ENCODE assay signal across 15 cellular contexts in the genomic region with DNA sequence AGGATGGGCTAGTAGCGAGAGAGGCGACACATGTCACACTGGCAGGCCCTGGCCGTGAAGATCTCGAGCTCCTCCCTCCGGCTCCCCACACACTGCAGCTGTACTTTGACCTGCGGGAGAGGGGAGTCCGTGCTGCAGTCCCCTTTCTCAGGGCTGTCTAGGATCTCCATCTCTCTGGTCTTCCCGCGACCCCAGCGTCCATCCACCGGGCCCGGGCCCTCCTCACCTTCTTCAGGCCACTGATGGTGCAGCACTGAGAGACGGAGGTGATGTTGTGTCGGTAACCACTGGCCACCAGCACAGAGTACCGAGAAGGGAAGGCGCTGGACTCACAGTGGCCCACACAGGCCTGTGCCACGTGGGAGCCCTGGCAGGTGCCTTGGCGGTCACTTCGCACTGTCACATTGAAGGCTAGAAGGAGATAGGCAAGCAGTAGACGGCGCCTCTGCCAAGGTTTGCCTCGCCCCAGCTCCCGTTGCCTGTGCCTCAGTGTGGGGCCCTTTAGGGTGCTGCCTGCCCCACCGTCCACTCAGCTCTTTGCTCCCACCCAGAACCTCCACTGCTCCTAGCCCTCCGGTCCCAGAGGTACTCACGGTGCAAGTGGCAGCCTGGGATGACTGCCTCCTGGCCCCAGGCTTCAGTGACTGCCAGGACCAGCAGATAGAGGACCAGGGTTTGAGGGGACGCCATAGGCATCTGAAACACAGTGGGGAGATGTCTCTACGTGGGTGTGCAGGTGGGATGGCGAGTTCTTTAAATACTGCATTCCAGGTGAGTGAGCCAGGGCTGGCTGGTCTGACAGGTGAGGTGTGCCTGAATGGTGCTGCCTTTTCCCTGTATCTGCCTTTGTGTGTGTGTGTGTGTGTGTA. TPM values are rescaled to one million over a fixed set of nuclear protein-coding genes. Genes with fewer than 3 reads are reported as not detected.
A peak's percentile ranks its signal among the peaks of the same experiment; 100 is the strongest.
DNase-seq lines count a peak whose midpoint lies in the region; ATAC-seq and TF ChIP-seq lines count a peak whose summit lies in the region.
"Had no signal": no experiment of that assay in that cellular context is flagged by ENCODE, and none has a peak within 500 bp of the region (broad histone marks: within the 10 kb centered on the region; RNA-seq: fewer than 3 reads in every experiment).

No MANE protein-coding gene starts in this region.

- H2BK5ac ChIP-seq in trophoblast cell (ENCODE audit: low read depth, low read length, poor library complexity), result no peak overlapping the region

- H3K9ac ChIP-seq in trophoblast cell (ENCODE audit: low read length), result peak overlapping the region; percentile 22

- no peaks in the 10 kb centered on the region for H3K27me3 ChIP-seq in right cardiac atrium (ENCODE audit: control insufficient read depth, insufficient read depth)
- no peaks in the 10 kb centered on the region for H3K27me3 ChIP-seq in trophoblast cell (ENCODE audit: insufficient read depth, low read length)
- H3K27me3 ChIP-seq: testis had no signal

- no peaks in the 10 kb centered on the region for H3K79me1 ChIP-seq in trophoblast cell (ENCODE audit: low read length)

- DNase-seq in SW480 (ENCODE audit: low spot score) (peak; percentile 20), right cardiac atrium (no peak), trophoblast cell (peak in 1 of 2 donors; percentile 3), NCI-H1048 (lab: John Stamatoyannopoulos, UW) (no peak), nucleus accumbens (lab: John Stamatoyannopoulos, UW) (no peak)
- DNase-seq: activated CD8-positive, alpha-beta T cell treated with anti-CD3 and anti-CD28 coated beads for 36 hours; activated T-cell treated with anti-CD3 and anti-CD28 coated beads, Interleukin-2, amount 50 U/mL, for 72 hours; stimulated activated CD8-positive, alpha-beta memory T cell treated with anti-CD3 and anti-CD28 coated beads, Interleukin-4, amount 100 ng/mL, for 48 hours; testis had no signal

- H4K91ac ChIP-seq in trophoblast cell (ENCODE audit: low read depth, low read length), result no peak overlapping the region

- WGBS in right cardiac atrium, result 81% methylated on average over 29 of the region's 29 CpGs
- WGBS in trophoblast cell (ENCODE audit: extremely low coverage, insufficient coverage, insufficient read length), result no CpG with 5 or more reads among the region's 29 CpGs

- no peaks in the 10 kb centered on the region for H3K4me1 ChIP-seq in HEK293 (ENCODE audit: control insufficient read depth, insufficient read depth, low read length)
- no peaks in the 10 kb centered on the region for H3K4me1 ChIP-seq in right cardiac atrium (ENCODE audit: control insufficient read depth, insufficient read depth, low read length)
- H3K4me1 ChIP-seq in trophoblast cell (ENCODE audit: control insufficient read depth in 1 of 2, insufficient read depth in 2 of 2, low read length in 2 of 2), result peaks cover 0 to 7% of the 10 kb centered on the region in 2 experiments
- H3K4me1 ChIP-seq: testis had no signal

- no peak overlapping the region for H2AFZ ChIP-seq in trophoblast cell (ENCODE audit: insufficient read depth, low read length, poor library complexity)

- POLR2A ChIA-PET in HEK293 (lab: Yijun Ruan, JAX), result interaction anchor here (0.5 to 1.5 kb wide), 4 partner anchors 9 to 628 kb away, joined by 3 to 5 read pairs (median 3); no protein-coding TSS in a partner anchor

- no peak overlapping the region for H3K18ac ChIP-seq in trophoblast cell (ENCODE audit: low read length)

- H4K8ac ChIP-seq in trophoblast cell (ENCODE audit: low read depth, low read length), result no peak overlapping the region

- intact Hi-C loops in right cardiac atrium (cut with DNase I), result no loop called here

- ATAC-seq in right cardiac atrium, result peak; percentile 17 to 27
- no peak for ATAC-seq in GM21390 (IDR thresholded peaks at IDR 0.05; ENCODE audit: unreplicated experiment)
- ATAC-seq: activated CD8-positive, alpha-beta T cell treated with anti-CD3 and anti-CD28 coated beads for 36 hours; activated T-cell treated with anti-CD3 and anti-CD28 coated beads, Interleukin-2, amount 50 U/mL, for 72 hours had no signal

- H3K4ac ChIP-seq in trophoblast cell (ENCODE audit: low read depth, low read length), result no peak overlapping the region

- no peaks in the 10 kb centered on the region for H3K79me2 ChIP-seq in trophoblast cell (ENCODE audit: control insufficient read depth, insufficient read depth, low read length, poor library complexity)

- no peak overlapping the region for H2BK12ac ChIP-seq in trophoblast cell (ENCODE audit: low read length)

- H3K14ac ChIP-seq in trophoblast cell (ENCODE audit: low read length), result no peak overlapping the region

- H4K12ac ChIP-seq in trophoblast cell (ENCODE audit: low read depth, low read length), result no peak overlapping the region

- H3K4me2 ChIP-seq in trophoblast cell (ENCODE audit: low read length), result no peak overlapping the region

- H3K4me3 ChIP-seq in HEK293 (ENCODE audit: low read depth, low read length), result no peak overlapping the region
- H3K4me3 ChIP-seq in right cardiac atrium (ENCODE audit: low read length), result no peak overlapping the region
- no peak overlapping the region for H3K4me3 ChIP-seq in trophoblast cell (ENCODE audit: low read depth, low read length)
- H3K4me3 ChIP-seq: testis had no signal

- no peak for TF ChIP-seq CTCF in HEK293 (tag by site-specific recombination; IDR thresholded peaks at IDR 0.05)

- no peak overlapping the region for H3K23ac ChIP-seq in trophoblast cell (ENCODE audit: low read length)

- H2AK5ac ChIP-seq in trophoblast cell (ENCODE audit: low read length), result no peak overlapping the region

- H3K27ac ChIP-seq in HEK293 (ENCODE audit: extremely low read depth, low read depth, low read length) (no peak overlapping the region), right cardiac atrium (ENCODE audit: low read length) (no peak overlapping the region), trophoblast cell (ENCODE audit: low read depth, low read length) (no peak overlapping the region)
- H3K27ac ChIP-seq: testis had no signal

- CTCF ChIA-PET in HEK293 (lab: Yijun Ruan, JAX), result interaction anchor here (0.6 to 1.1 kb wide), 5 partner anchors 9 to 61 kb away, joined by 3 to 5 read pairs (median 3); no protein-coding TSS in a partner anchor

- H3K9me3 ChIP-seq in HEK293 (ENCODE audit: control insufficient read depth, insufficient read depth, low read depth, low read length), result no peaks in the 10 kb centered on the region
- H3K9me3 ChIP-seq in right cardiac atrium (ENCODE audit: control insufficient read depth, low read length), result no peaks in the 10 kb centered on the region
- peaks cover 2% of the 10 kb centered on the region for H3K9me3 ChIP-seq in trophoblast cell (ENCODE audit: insufficient read depth, low read depth, low read length)
- H3K9me3 ChIP-seq: testis had no signal

- H3K36me3 ChIP-seq in HEK293 (ENCODE audit: control insufficient read depth in 2 of 2, insufficient read depth in 1 of 2, low read length in 2 of 2) (peaks cover 0 to 50% of the 10 kb centered on the region in 2 experiments; a peak in 1 of 3 replicates), trophoblast cell (ENCODE audit: control insufficient read depth in 1 of 2, insufficient read depth in 2 of 2, low read length in 2 of 2) (peaks cover 18 to 27% of the 10 kb centered on the region in 2 experiments)

- H2BK120ac ChIP-seq in trophoblast cell (ENCODE audit: insufficient read depth, low read length, poor library complexity), result no peak overlapping the region

TF ChIP-seq in HEK293, 187 proteins besides CTCF, POLR2A, EP300 and RAD21:
- TF ChIP-seq ZFHX2 (tag by site-specific recombination; conservative IDR thresholded peaks at IDR 0.05), result 0 out of 2 replicates have a peak, but pooled peaks have one; percentile 11
- no peak for TF ChIP-seq GLI4 (tag by site-specific recombination; IDR thresholded peaks at IDR 0.05)

RNA-seq across cellular contexts. Expression of a gene that starts 0.7 kb away (rescaled TPM):
- total RNA-seq in right cardiac atrium, result not detected
- not detected for polyA plus RNA-seq in right cardiac atrium
- polyA plus RNA-seq in trophoblast cell (2013), result 0.19 TPM in 1 of 2 replicates, not detected in the other
- total RNA-seq: activated CD8-positive, alpha-beta T cell treated with anti-CD3 and anti-CD28 coated beads for 36 hours; frontal cortex; HT-29; lung microvascular endothelial cell; RPMI7951 had no signal

RNA-seq across cellular contexts. Expression of a gene that starts 10.5 kb away (rescaled TPM):
- 10 to 100 TPM; 21.7 to 28.0 (median 24.6) TPM for total RNA-seq in right cardiac atrium
- 28.9 TPM for polyA plus RNA-seq in right cardiac atrium
- polyA plus RNA-seq in trophoblast cell (2013), result 10.5 and 11.1 TPM in 2 replicates

RNA-seq across cellular contexts. Expression of a gene that starts 18.0 kb away (rescaled TPM):
- 10 to 100 TPM; 13.3 to 17.9 (median 15.3) TPM for total RNA-seq in right cardiac atrium
- 13.6 TPM for polyA plus RNA-seq in right cardiac atrium
- 16.5 and 17.3 TPM in 2 replicates for polyA plus RNA-seq in trophoblast cell (2013)

RNA-seq across cellular contexts. Expression of a gene that starts 36.9 kb away (rescaled TPM):
- not detected for total RNA-seq in right cardiac atrium
- not detected for polyA plus RNA-seq in right cardiac atrium
- not detected in 2 replicates for polyA plus RNA-seq in trophoblast cell (2013)
- total RNA-seq: activated CD8-positive, alpha-beta T cell treated with anti-CD3 and anti-CD28 coated beads for 36 hours; frontal cortex; HT-29; lung microvascular endothelial cell; RPMI7951 had no signal

RNA-seq across cellular contexts. Expression of a gene that starts 56.6 kb away (rescaled TPM):
- total RNA-seq in right cardiac atrium, result 10 to 100 TPM; 23.4 to 35.3 (median 31.4) TPM
- 20.8 TPM for polyA plus RNA-seq in right cardiac atrium
- polyA plus RNA-seq in trophoblast cell (2013), result 138 and 148 TPM in 2 replicates
